12 cellular contexts compared by ENCODE assay signal in the genomic region with DNA sequence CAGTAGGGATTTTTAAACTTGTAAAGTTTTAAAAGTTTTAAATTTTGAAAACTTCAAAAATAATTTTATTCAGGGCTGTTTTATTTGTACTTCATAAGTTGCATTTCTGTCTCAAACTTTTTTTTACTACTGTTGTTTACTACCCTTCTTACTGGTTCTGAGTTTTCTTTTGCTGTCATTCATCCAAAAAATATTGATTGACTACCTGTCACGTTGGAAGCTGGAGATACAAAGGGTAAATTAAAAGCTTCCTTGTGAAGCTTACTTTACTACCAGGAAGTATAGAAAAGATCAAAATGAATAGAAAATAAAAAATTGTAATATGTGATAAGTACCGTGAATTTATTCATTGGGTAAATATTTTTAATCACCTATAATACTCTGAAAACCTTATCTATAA. TPM values are rescaled to one million over a fixed set of nuclear protein-coding genes. Genes with fewer than 3 reads are reported as not detected.
DNase-seq lines count a peak whose midpoint lies in the region; ATAC-seq, FAIRE-seq and TF ChIP-seq lines count a peak whose summit lies in the region.
"Had no signal": no experiment of that assay in that cellular context is flagged by ENCODE, and none has a peak within 500 bp of the region (broad histone marks: within the 10 kb centered on the region; RNA-seq: fewer than 3 reads in every experiment).

No MANE protein-coding gene starts in this region.

- peaks cover 3% of the 10 kb centered on the region for H3K79me2 ChIP-seq in mammary epithelial cell (ENCODE audit: insufficient read depth, low read length)

- intact Hi-C loops in mammary epithelial cell (cut with micrococcal nuclease): no loop called here
- intact Hi-C loops in kidney (cut with DNase I): no loop called here
- intact Hi-C loops in Right ventricle myocardium superior (cut with DNase I): no loop called here

- no peak for ATAC-seq in Right ventricle myocardium superior (ENCODE audit: poor library complexity)

- H3K9me3 ChIP-seq in mammary epithelial cell (replicated peaks; ENCODE audit: insufficient read depth, low read length) (no peaks in the 10 kb centered on the region), kidney (ENCODE audit: control insufficient read depth in 1 of 2, low read length in 2 of 2) (no peaks in the 10 kb centered on the region)
- H3K9me3 ChIP-seq: Caco-2 had no signal

- in situ Hi-C loops in mammary epithelial cell (cut with MboI; ENCODE audit: low sequenced_read_pairs in 2 of 2): no loop called here

- TF ChIP-seq CTCF in mammary epithelial cell (conservative IDR thresholded peaks at IDR 0.05 in 1 of 2, IDR thresholded peaks at IDR 0.05 in 1 of 2; ENCODE audit: extremely low read depth in 1 of 2, insufficient read depth in 1 of 2, low read depth in 1 of 2, low read length in 2 of 2): no peak
- no peak for TF ChIP-seq CTCF in kidney (IDR thresholded peaks at IDR 0.05; ENCODE audit: borderline replicate concordance, extremely low read depth, insufficient read depth)

- H3K4me2 ChIP-seq in mammary epithelial cell (ENCODE audit: insufficient read depth, low read depth, low read length): no peak overlapping the region

- 69% methylated on average over 2 of the region's 2 CpGs for WGBS in mammary epithelial cell (ENCODE audit: low coverage, missing lambda C conversion rate)

- H3K9ac ChIP-seq in mammary epithelial cell (ENCODE audit: insufficient read depth, low read length) (no peak overlapping the region), kidney (ENCODE audit: low read length in 2 of 2) (no peak overlapping the region)
- H3K9ac ChIP-seq: GM23248 had no signal

- H2AFZ ChIP-seq in mammary epithelial cell (ENCODE audit: low read depth, low read length): no peak overlapping the region
- H2AFZ ChIP-seq: GM23248 had no signal

- no peak for DNase-seq in mammary epithelial cell
- DNase-seq in kidney: no peak
- DNase-seq in glomerular visceral epithelial cell (ENCODE audit: extremely low spot score): no peak
- DNase-seq in Right ventricle myocardium superior: no peak
- DNase-seq in NCI-H2081 (lab: John Stamatoyannopoulos, UW): no peak
- DNase-seq: Caco-2; CD8-positive, alpha-beta memory T cell; DND-41; GF-D8; GM23248; H7 had no signal

- H3K27ac ChIP-seq in mammary epithelial cell (ENCODE audit: insufficient read depth, low read depth, low read length) (no peak overlapping the region), kidney (ENCODE audit: low read depth in 2 of 2, low read length in 2 of 2) (no peak overlapping the region)
- H3K27ac ChIP-seq: GM23248 had no signal

- H3K27me3 ChIP-seq in mammary epithelial cell (ENCODE audit: insufficient read depth, low read length): no peaks in the 10 kb centered on the region

- no peak overlapping the region for H3K4me3 ChIP-seq in mammary epithelial cell (replicated peaks in 1 of 3; ENCODE audit: insufficient read depth in 1 of 3, low read depth in 2 of 3, low read length in 3 of 3)
- no peak overlapping the region for H3K4me3 ChIP-seq in kidney (ENCODE audit: low read length in 2 of 2)
- H3K4me3 ChIP-seq: GM23248 had no signal

- H3K4me1 ChIP-seq in mammary epithelial cell (ENCODE audit: insufficient read depth, low read length) (no peaks in the 10 kb centered on the region), kidney (ENCODE audit: control insufficient read depth in 1 of 2, insufficient read depth in 1 of 2, low read depth in 1 of 2, low read length in 2 of 2) (no peaks in the 10 kb centered on the region)
- H3K4me1 ChIP-seq: Caco-2 had no signal

- no peaks in the 10 kb centered on the region for H4K20me1 ChIP-seq in mammary epithelial cell (ENCODE audit: insufficient read depth, low read length)

- dilution Hi-C loops in mammary epithelial cell (cut with HindIII; ENCODE audit: low sequenced_read_pairs): no loop called here

- TSS peak; percentile 9 for BruUV-seq in mammary epithelial cell (replicated peaks; lab: Mats Ljungman, UMichigan)

- CTCF ChIA-PET in mammary epithelial cell (lab: Charles Lee; ENCODE audit: low non-redundant PET): no interaction called here

- FAIRE-seq in G401.6 (lab: Jason Lieb, UNC): peak; percentile 8
- peak; percentile 47 for FAIRE-seq in kidney (lab: Jason Lieb, UNC)

- H3K36me3 ChIP-seq in mammary epithelial cell (ENCODE audit: insufficient read depth, low read length) (peaks cover 18% of the 10 kb centered on the region), kidney (ENCODE audit: control insufficient read depth in 1 of 2, insufficient read depth in 2 of 2, low read length in 2 of 2) (peaks cover 8 to 44% of the 10 kb centered on the region in 2 donors)

RNA-seq across cellular contexts. Expression of a gene that starts 49.4 kb away (rescaled TPM):
- total RNA-seq in mammary epithelial cell (10 to 100 TPM in 1 of 2 donors, 1 to 10 TPM in 1; 8.3 to 20.3 TPM), kidney (15.2 TPM), Right ventricle myocardium superior (3.4 TPM)
- polyA plus RNA-seq in mammary epithelial cell (27.6 TPM), kidney (ENCODE audit: insufficient read depth, low read depth, low replicate concordance) (2.3 TPM)
- 11.5 TPM for polyA minus RNA-seq in mammary epithelial cell
